1 cellular context compared by ENCODE assay signal in genomic region chr6:7975764-7976146, GRCh38.
TF ChIP-seq lines count a peak whose summit lies in the region.

No MANE protein-coding gene starts in this region.

TF ChIP-seq in HepG2, 621 proteins besides CTCF, POLR2A, EP300 and RAD21 (continued from another document and continues in another):
- TF ChIP-seq ZHX1 (CRISPR knock-in tag; IDR thresholded peaks at IDR 0.05; ENCODE audit: low read depth) (no peak; the same call in 1 of the 2 replicates), CSRNP1 (CRISPR knock-in tag; IDR thresholded peaks at IDR 0.05) (no peak; the same call in 1 of the 2 replicates), ZNF256 (CRISPR knock-in tag; conservative IDR thresholded peaks at IDR 0.05) (no peak), ZSCAN29 (CRISPR knock-in tag; conservative IDR thresholded peaks at IDR 0.05) (0 out of 2 replicates have a peak, but pooled peaks have one; percentile 10), PAWR (CRISPR knock-in tag; IDR thresholded peaks at IDR 0.05; ENCODE audit: borderline replicate concordance) (0 out of 2 replicates have a peak, but pooled peaks have one; percentile 75), ZC3H13 (CRISPR knock-in tag; IDR thresholded peaks at IDR 0.05) (no peak), CREM (IDR thresholded peaks at IDR 0.05) (no peak), CREM (CRISPR knock-in tag; IDR thresholded peaks at IDR 0.05) (no peak), HOXA9 (CRISPR knock-in tag; IDR thresholded peaks at IDR 0.05; ENCODE audit: borderline replicate concordance) (no peak), FOXP1 (IDR thresholded peaks at IDR 0.05) (no peak), FOXP1 (CRISPR knock-in tag; IDR thresholded peaks at IDR 0.05) (no peak), MAX (IDR thresholded peaks at IDR 0.05) (peak; percentile 82), SUZ12 (IDR thresholded peaks at IDR 0.05; ENCODE audit: low read depth, low read length) (no peak), FOXO1 (CRISPR knock-in tag; IDR thresholded peaks at IDR 0.05) (peak; percentile 72; the same call in 1 of the 2 replicates), ZNF180 (CRISPR knock-in tag; IDR thresholded peaks at IDR 0.05; ENCODE audit: borderline replicate concordance, low read depth) (no peak), ZNF607 (CRISPR knock-in tag; IDR thresholded peaks at IDR 0.05; ENCODE audit: borderline replicate concordance) (peak; percentile 31; the same call in 1 of the 2 replicates), ZBTB43 (CRISPR knock-in tag; conservative IDR thresholded peaks at IDR 0.05) (no peak), U2AF2 (IDR thresholded peaks at IDR 0.05; ENCODE audit: low read depth, low read length) (no peak), ZNF577 (CRISPR knock-in tag; IDR thresholded peaks at IDR 0.05; ENCODE audit: borderline replicate concordance, low read depth) (no peak; the same call in 1 of the 2 replicates), ZNF3 (CRISPR knock-in tag; IDR thresholded peaks at IDR 0.05) (no peak), PAXIP1 (CRISPR knock-in tag; conservative IDR thresholded peaks at IDR 0.05) (no peak), ARNT2 (CRISPR knock-in tag; IDR thresholded peaks at IDR 0.05; ENCODE audit: low read depth) (no peak), GPN1 (CRISPR knock-in tag; IDR thresholded peaks at IDR 0.05; ENCODE audit: borderline replicate concordance) (no peak; the same call in 1 of the 2 replicates), ZSCAN31 (CRISPR knock-in tag; IDR thresholded peaks at IDR 0.05; ENCODE audit: low read depth) (no peak), NR2C2 (CRISPR knock-in tag; IDR thresholded peaks at IDR 0.05; ENCODE audit: borderline replicate concordance) (no peak), ZNF383 (CRISPR knock-in tag; IDR thresholded peaks at IDR 0.05; ENCODE audit: borderline replicate concordance) (no peak), GATA4 (IDR thresholded peaks at IDR 0.05; ENCODE audit: borderline replicate concordance, low read depth) (no peak), ZBTB20 (CRISPR knock-in tag; IDR thresholded peaks at IDR 0.05; ENCODE audit: borderline replicate concordance, low read depth) (no peak), AHDC1 (CRISPR knock-in tag; IDR thresholded peaks at IDR 0.05; ENCODE audit: borderline replicate concordance) (no peak), RXRA (CRISPR knock-in tag; IDR thresholded peaks at IDR 0.05) (no peak), BCL3 (CRISPR knock-in tag; IDR thresholded peaks at IDR 0.05) (no peak), ZNF264 (CRISPR knock-in tag; IDR thresholded peaks at IDR 0.05) (no peak), NCOA2 (CRISPR knock-in tag; IDR thresholded peaks at IDR 0.05) (no peak), THAP11 (CRISPR knock-in tag; IDR thresholded peaks at IDR 0.05) (no peak), ZNF121 (CRISPR knock-in tag; IDR thresholded peaks at IDR 0.05) (no peak), E2F2 (CRISPR knock-in tag; IDR thresholded peaks at IDR 0.05; ENCODE audit: borderline replicate concordance) (no peak), ZNF343 (CRISPR knock-in tag; IDR thresholded peaks at IDR 0.05) (no peak), ZNF530 (CRISPR knock-in tag; IDR thresholded peaks at IDR 0.05; ENCODE audit: low read depth) (no peak), ZNF775 (CRISPR knock-in tag; IDR thresholded peaks at IDR 0.05; ENCODE audit: borderline replicate concordance) (no peak), ZBTB1 (CRISPR knock-in tag; IDR thresholded peaks at IDR 0.05; ENCODE audit: borderline replicate concordance) (no peak), ATF3 (CRISPR knock-in tag; IDR thresholded peaks at IDR 0.05) (no peak), SMARCC2 (IDR thresholded peaks at IDR 0.05) (no peak), HNRNPL (IDR thresholded peaks at IDR 0.05; ENCODE audit: low read depth, low read length) (no peak), LBX2 (CRISPR knock-in tag; IDR thresholded peaks at IDR 0.05; ENCODE audit: borderline replicate concordance) (no peak), TAF1 (CRISPR knock-in tag; IDR thresholded peaks at IDR 0.05) (no peak), ZNF10 (CRISPR knock-in tag; IDR thresholded peaks at IDR 0.05; ENCODE audit: borderline replicate concordance, low read depth) (no peak), ZNF773 (CRISPR knock-in tag; IDR thresholded peaks at IDR 0.05; ENCODE audit: borderline replicate concordance) (0 out of 2 replicates have a peak, but pooled peaks have one; percentile 19)
